ENCODE assay signal across 1 cellular context in genomic region chr11:61122761-61123160, GRCh38.
TF ChIP-seq lines count a peak whose summit lies in the region.

No MANE protein-coding gene starts in this region.

TF ChIP-seq in HEK293T, 16 proteins besides CTCF, POLR2A, EP300 and RAD21 (continued from another document):
- TF ChIP-seq, protein P1, sequence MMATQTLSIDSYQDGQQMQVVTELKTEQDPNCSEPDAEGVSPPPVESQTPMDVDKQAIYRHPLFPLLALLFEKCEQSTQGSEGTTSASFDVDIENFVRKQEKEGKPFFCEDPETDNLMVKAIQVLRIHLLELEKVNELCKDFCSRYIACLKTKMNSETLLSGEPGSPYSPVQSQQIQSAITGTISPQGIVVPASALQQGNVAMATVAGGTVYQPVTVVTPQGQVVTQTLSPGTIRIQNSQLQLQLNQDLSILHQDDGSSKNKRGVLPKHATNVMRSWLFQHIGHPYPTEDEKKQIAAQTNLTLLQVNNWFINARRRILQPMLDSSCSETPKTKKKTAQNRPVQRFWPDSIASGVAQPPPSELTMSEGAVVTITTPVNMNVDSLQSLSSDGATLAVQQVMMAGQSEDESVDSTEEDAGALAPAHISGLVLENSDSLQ (IDR thresholded peaks at IDR 0.05) = no peak
- TF ChIP-seq ZNF384 (IDR thresholded peaks at IDR 0.05) = no peak
- no peak for TF ChIP-seq SUZ12 (IDR thresholded peaks at IDR 0.05)
- no peak for TF ChIP-seq SP1 (IDR thresholded peaks at IDR 0.05)
- TF ChIP-seq ELF4 (IDR thresholded peaks at IDR 0.05) = no peak
